In genomic region chr10:106935978-106936451, GRCh38 we compare ENCODE assay signal across 1 cellular context.
TF ChIP-seq lines count a peak whose summit lies in the region.

No MANE protein-coding gene starts in this region.

TF ChIP-seq in GM12878, 131 proteins besides CTCF, POLR2A, EP300 and RAD21 (continued from another document and continues in another):
- no peak for TF ChIP-seq ZBTB40 (IDR thresholded peaks at IDR 0.05; ENCODE audit: borderline replicate concordance)
- peak; percentile 88 for TF ChIP-seq MTA3 (IDR thresholded peaks at IDR 0.05; ENCODE audit: borderline replicate concordance, low read length)
- peak; percentile 95 for TF ChIP-seq MEF2A (IDR thresholded peaks at IDR 0.05; ENCODE audit: insufficient read depth, low read depth, low read length)
- TF ChIP-seq IRF5 (IDR thresholded peaks at IDR 0.05; ENCODE audit: borderline replicate concordance) = no peak
- TF ChIP-seq NRF1 (conservative IDR thresholded peaks at IDR 0.05; ENCODE audit: low read depth, low read length) = no peak
- TF ChIP-seq NFXL1 (IDR thresholded peaks at IDR 0.05; ENCODE audit: borderline replicate concordance) = no peak
- no peak for TF ChIP-seq YBX1 (IDR thresholded peaks at IDR 0.05)
- no peak for TF ChIP-seq EGR1 (IDR thresholded peaks at IDR 0.05; ENCODE audit: borderline replicate concordance in 1 of 2, low read depth in 2 of 2, low read length in 2 of 2)
- TF ChIP-seq RFX5 (IDR thresholded peaks at IDR 0.05; ENCODE audit: low read depth, low read length) = no peak
- TF ChIP-seq ELK1 (IDR thresholded peaks at IDR 0.05; ENCODE audit: low read depth, low read length) = no peak
- peak; percentile 98 to 99 for TF ChIP-seq IKZF2 (IDR thresholded peaks at IDR 0.05)
- TF ChIP-seq ATF3 (IDR thresholded peaks at IDR 0.05; ENCODE audit: borderline replicate concordance, extremely low read depth, low read depth, low read length) = no peak
- no peak for TF ChIP-seq SRF (IDR thresholded peaks at IDR 0.05; ENCODE audit: low read depth in 2 of 2, low read length in 2 of 2)
- peak; percentile 84 for TF ChIP-seq ATF2 (IDR thresholded peaks at IDR 0.05; ENCODE audit: low read length)
- TF ChIP-seq SUZ12 (IDR thresholded peaks at IDR 0.05; ENCODE audit: unreplicated experiment) = no peak
- TF ChIP-seq YY1 (IDR thresholded peaks at IDR 0.05; ENCODE audit: low read depth, low read length) = no peak
- TF ChIP-seq ZNF274 (IDR thresholded peaks at IDR 0.05; ENCODE audit: insufficient read depth, insufficient read length) = no peak
- TF ChIP-seq LARP7 (IDR thresholded peaks at IDR 0.05) = no peak
- TF ChIP-seq CHD4 (IDR thresholded peaks at IDR 0.05) = no peak
- no peak for TF ChIP-seq MXI1 (IDR thresholded peaks at IDR 0.05; ENCODE audit: low read depth, low read length)
- TF ChIP-seq IRF4 (IDR thresholded peaks at IDR 0.05; ENCODE audit: low read depth, low read length) = peak; percentile 87
- peak; percentile 72 for TF ChIP-seq TBL1XR1 (IDR thresholded peaks at IDR 0.05; ENCODE audit: low read depth, low read length)
- no peak for TF ChIP-seq USF2 (IDR thresholded peaks at IDR 0.05; ENCODE audit: borderline replicate concordance, low read depth, low read length)
- no peak for TF ChIP-seq ASH2L (IDR thresholded peaks at IDR 0.05; ENCODE audit: borderline replicate concordance, low read depth)
- TF ChIP-seq POLR2AphosphoS5 (IDR thresholded peaks at IDR 0.05; ENCODE audit: low read length) = no peak
- TF ChIP-seq CBX5 (IDR thresholded peaks at IDR 0.05; ENCODE audit: low read depth) = peak; percentile 82; the same call in 1 of the 2 replicates
- TF ChIP-seq E2F4 (IDR thresholded peaks at IDR 0.05; ENCODE audit: low read depth, low read length) = no peak
- no peak for TF ChIP-seq SREBF2 (IDR thresholded peaks at IDR 0.05; ENCODE audit: low read length)
- TF ChIP-seq NR2F1 (conservative IDR thresholded peaks at IDR 0.05) = peak; percentile 51; the same call in 1 of the 2 replicates
- TF ChIP-seq STAT3 (IDR thresholded peaks at IDR 0.05; ENCODE audit: low read depth, low read length) = no peak
- TF ChIP-seq FOS (IDR thresholded peaks at IDR 0.05; ENCODE audit: borderline replicate concordance, extremely low read depth, insufficient read length) = no peak
- TF ChIP-seq ZNF622 (IDR thresholded peaks at IDR 0.05) = no peak
- TF ChIP-seq BRCA1 (IDR thresholded peaks at IDR 0.05; ENCODE audit: low read depth, low read length) = no peak
- no peak for TF ChIP-seq PAX5 (IDR thresholded peaks at IDR 0.05; ENCODE audit: borderline replicate concordance, low read depth, low read length)
- TF ChIP-seq REST (IDR thresholded peaks at IDR 0.05; ENCODE audit: low read depth, low read length) = no peak
- TF ChIP-seq CHD2 (IDR thresholded peaks at IDR 0.05; ENCODE audit: borderline replicate concordance, low read depth, low read length) = peak; percentile 24; the same call in 1 of the 2 replicates
- no peak for TF ChIP-seq NR2C2 (IDR thresholded peaks at IDR 0.05; ENCODE audit: borderline replicate concordance, control insufficient read depth, insufficient read length, low read depth)
- no peak for TF ChIP-seq ZBTB4 (CRISPR knock-in tag; IDR thresholded peaks at IDR 0.05)
- no peak for TF ChIP-seq RBBP5 (conservative IDR thresholded peaks at IDR 0.05)
- TF ChIP-seq PBX3 (IDR thresholded peaks at IDR 0.05; ENCODE audit: insufficient replicate concordance, low read depth, low read length) = no peak
- TF ChIP-seq ZZZ3 (IDR thresholded peaks at IDR 0.05; ENCODE audit: control insufficient read depth, insufficient read length, low read depth) = no peak
- TF ChIP-seq MLLT1 (IDR thresholded peaks at IDR 0.05) = no peak
